1 cellular context compared by ENCODE assay signal in genomic region chr10:95920798-95921426, GRCh38.
A peak's percentile ranks its signal among the peaks of the same experiment; 100 is the strongest.
TF ChIP-seq lines count a peak whose summit lies in the region.

No MANE protein-coding gene starts in this region.

TF ChIP-seq in HepG2, 621 proteins besides CTCF, POLR2A, EP300 and RAD21:
- TF ChIP-seq ZNF281 (CRISPR knock-in tag; IDR thresholded peaks at IDR 0.05; ENCODE audit: borderline replicate concordance) (0 out of 2 replicates have a peak, but pooled peaks have one; percentile 38), IRX3 (CRISPR knock-in tag; IDR thresholded peaks at IDR 0.05; ENCODE audit: borderline replicate concordance, low read depth) (no peak)
